Comparison of ENCODE assay signal across 33 cellular contexts in genomic region chr5:103295424-103295823, GRCh38. TPM values are rescaled to one million over a fixed set of nuclear protein-coding genes. Genes with fewer than 3 reads are reported as not detected.
DNase-seq lines count a peak whose midpoint lies in the region; ATAC-seq and TF ChIP-seq lines count a peak whose summit lies in the region.
"Had no signal": no experiment of that assay in that cellular context is flagged by ENCODE, and none has a peak within 500 bp of the region (broad histone marks: within the 10 kb centered on the region; RNA-seq: fewer than 3 reads in every experiment).

No MANE protein-coding gene starts in this region.

- H3K9me3 Mint-ChIP-seq in WTC11: no peaks in the 10 kb centered on the region
- no peaks in the 10 kb centered on the region for H3K9me3 Mint-ChIP-seq in glutamatergic neuron (ENCODE audit: unreplicated experiment)
- H3K9me3 Mint-ChIP-seq: CD14-positive monocyte; CD4-positive, alpha-beta memory T cell; CD4-positive, alpha-beta T cell; CD4-positive, CD25-positive, alpha-beta regulatory T cell; CD8-positive, alpha-beta memory T cell; CD8-positive, alpha-beta T cell had no signal

- intact Hi-C loops in dorsolateral prefrontal cortex (cut with DNase I): loop anchor here in 1 of 2 donors (5.0 kb wide), 1 partner anchor 72 kb away; no protein-coding TSS in a partner anchor

- H3K27me3 Mint-ChIP-seq in WTC11 (ENCODE audit: low read depth): no peaks in the 10 kb centered on the region
- H3K27me3 Mint-ChIP-seq in glutamatergic neuron (ENCODE audit: unreplicated experiment): no peaks in the 10 kb centered on the region

- no peak for DNase-seq in WTC11 (ENCODE audit: low spot score)
- peak in 1 of 10 donors; percentile 52 for DNase-seq in dorsolateral prefrontal cortex
- DNase-seq in superior temporal gyrus (ENCODE audit: extremely low spot score): peak; percentile 58
- no peak for DNase-seq in NCI-H1105 treated with DMSO at 0.1 percent for 48 hours (lab: John Stamatoyannopoulos, UW)
- DNase-seq in glutamatergic neuron: no peak
- DNase-seq: 8988T; ACHN; AML-193; C1 segment of cervical spinal cord; Caco-2; Calu3; CD4-positive, alpha-beta memory T cell; CD4-positive, alpha-beta T cell; CD4-positive, CD25-positive, alpha-beta regulatory T cell; CD8-positive, alpha-beta memory T cell; CD8-positive, alpha-beta T cell; COR-L47; DMS 273 treated with DMSO at 0.1 percent for 48 hours; DMS153; DMS53; DMS79; DMS79 treated with DMSO at 0.1 percent for 48 hours; DND-41; EL had no signal

- H3K36me3 Mint-ChIP-seq in WTC11: no peaks in the 10 kb centered on the region
- H3K36me3 Mint-ChIP-seq in glutamatergic neuron (ENCODE audit: unreplicated experiment): no peaks in the 10 kb centered on the region
- H3K36me3 Mint-ChIP-seq: CD14-positive monocyte; CD4-positive, alpha-beta memory T cell; CD4-positive, CD25-positive, alpha-beta regulatory T cell; CD8-positive, alpha-beta memory T cell; CD8-positive, alpha-beta T cell had no signal

- TF ChIP-seq CTCF in WTC11 (IDR thresholded peaks at IDR 0.05) (no peak), dorsolateral prefrontal cortex (IDR thresholded peaks at IDR 0.05 in 54 of 56, conservative IDR thresholded peaks at IDR 0.05 in 2 of 56; ENCODE audit: low read depth in 1 of 56, partially characterized antibody in 56 of 56) (no peak), glutamatergic neuron (IDR thresholded peaks at IDR 0.05; ENCODE audit: partially characterized antibody, unreplicated experiment) (no peak)

- CTCF ChIA-PET in WTC11 (lab: Charles Lee): interaction anchor here (1.0 kb wide), 1 partner anchor 39 kb away, joined by 3 read pairs; no protein-coding TSS in a partner anchor

- POLR2A ChIA-PET in WTC11 (lab: Charles Lee): no interaction called here

- H3K4me1 Mint-ChIP-seq in WTC11 (peaks cover 15% of the 10 kb centered on the region), glutamatergic neuron (ENCODE audit: low read depth, unreplicated experiment) (no peaks in the 10 kb centered on the region)
- H3K4me1 Mint-ChIP-seq: B cell; CD14-positive monocyte; CD4-positive, alpha-beta memory T cell; CD4-positive, CD25-positive, alpha-beta regulatory T cell; CD8-positive, alpha-beta memory T cell had no signal

- H3K27ac Mint-ChIP-seq in WTC11 (peak overlapping the region; percentile 21; the same call in 1 of the 2 replicates), glutamatergic neuron (ENCODE audit: unreplicated experiment) (no peak overlapping the region)
- H3K27ac Mint-ChIP-seq: B cell; CD14-positive monocyte; CD4-positive, alpha-beta memory T cell; CD4-positive, alpha-beta T cell; CD4-positive, CD25-positive, alpha-beta regulatory T cell; CD8-positive, alpha-beta memory T cell; CD8-positive, alpha-beta T cell had no signal

- no peak overlapping the region for H3K4me3 ChIP-seq in dorsolateral prefrontal cortex
- H3K4me3 ChIP-seq: A549; BLaER1; BLaER1 treated with 17β-estradiol and CSF1 and Interleukin-3, amounts not matched to agents 10 nM and 100 nM had no signal

- H3K4me3 Mint-ChIP-seq in WTC11: no peak overlapping the region
- no peak overlapping the region for H3K4me3 Mint-ChIP-seq in glutamatergic neuron (ENCODE audit: unreplicated experiment)
- H3K4me3 Mint-ChIP-seq: B cell; CD14-positive monocyte; CD4-positive, alpha-beta memory T cell; CD4-positive, alpha-beta T cell; CD8-positive, alpha-beta memory T cell; CD8-positive, alpha-beta T cell had no signal

- peak overlapping the region in 36 of 59 donors; percentile 1 to 95 (median 50) for H3K27ac ChIP-seq in dorsolateral prefrontal cortex
- H3K27ac ChIP-seq: 22Rv1; A549; BLaER1; BLaER1 treated with 17β-estradiol and CSF1 and Interleukin-3, amounts not matched to agents 10 nM and 100 nM; C4-2B had no signal

- ATAC-seq in WTC11 (no peak), GM19395 (IDR thresholded peaks at IDR 0.05; ENCODE audit: unreplicated experiment) (no peak)
- ATAC-seq: A549; CD8-positive, alpha-beta T cell had no signal

- H3K27me3 ChIP-seq in dorsolateral prefrontal cortex: no peaks in the 10 kb centered on the region
- H3K27me3 ChIP-seq: BE2C; BLaER1; BLaER1 treated with 17β-estradiol and CSF1 and Interleukin-3, amounts not matched to agents 10 nM and 100 nM had no signal

TF ChIP-seq in WTC11, 78 proteins besides CTCF, POLR2A, EP300 and RAD21:
- TF ChIP-seq ZNF396 (CRISPR knock-in tag; IDR thresholded peaks at IDR 0.05; ENCODE audit: borderline replicate concordance): no peak
- TF ChIP-seq HMGA2 (CRISPR knock-in tag; IDR thresholded peaks at IDR 0.05): no peak
- TF ChIP-seq, protein P1, sequence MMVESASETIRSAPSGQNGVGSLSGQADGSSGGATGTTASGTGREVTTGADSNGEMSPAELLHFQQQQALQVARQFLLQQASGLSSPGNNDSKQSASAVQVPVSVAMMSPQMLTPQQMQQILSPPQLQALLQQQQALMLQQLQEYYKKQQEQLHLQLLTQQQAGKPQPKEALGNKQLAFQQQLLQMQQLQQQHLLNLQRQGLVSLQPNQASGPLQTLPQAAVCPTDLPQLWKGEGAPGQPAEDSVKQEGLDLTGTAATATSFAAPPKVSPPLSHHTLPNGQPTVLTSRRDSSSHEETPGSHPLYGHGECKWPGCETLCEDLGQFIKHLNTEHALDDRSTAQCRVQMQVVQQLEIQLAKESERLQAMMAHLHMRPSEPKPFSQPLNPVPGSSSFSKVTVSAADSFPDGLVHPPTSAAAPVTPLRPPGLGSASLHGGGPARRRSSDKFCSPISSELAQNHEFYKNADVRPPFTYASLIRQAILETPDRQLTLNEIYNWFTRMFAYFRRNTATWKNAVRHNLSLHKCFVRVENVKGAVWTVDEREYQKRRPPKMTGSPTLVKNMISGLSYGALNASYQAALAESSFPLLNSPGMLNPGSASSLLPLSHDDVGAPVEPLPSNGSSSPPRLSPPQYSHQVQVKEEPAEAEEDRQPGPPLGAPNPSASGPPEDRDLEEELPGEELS (CRISPR knock-in tag; IDR thresholded peaks at IDR 0.05): no peak
- TF ChIP-seq, protein P2, sequence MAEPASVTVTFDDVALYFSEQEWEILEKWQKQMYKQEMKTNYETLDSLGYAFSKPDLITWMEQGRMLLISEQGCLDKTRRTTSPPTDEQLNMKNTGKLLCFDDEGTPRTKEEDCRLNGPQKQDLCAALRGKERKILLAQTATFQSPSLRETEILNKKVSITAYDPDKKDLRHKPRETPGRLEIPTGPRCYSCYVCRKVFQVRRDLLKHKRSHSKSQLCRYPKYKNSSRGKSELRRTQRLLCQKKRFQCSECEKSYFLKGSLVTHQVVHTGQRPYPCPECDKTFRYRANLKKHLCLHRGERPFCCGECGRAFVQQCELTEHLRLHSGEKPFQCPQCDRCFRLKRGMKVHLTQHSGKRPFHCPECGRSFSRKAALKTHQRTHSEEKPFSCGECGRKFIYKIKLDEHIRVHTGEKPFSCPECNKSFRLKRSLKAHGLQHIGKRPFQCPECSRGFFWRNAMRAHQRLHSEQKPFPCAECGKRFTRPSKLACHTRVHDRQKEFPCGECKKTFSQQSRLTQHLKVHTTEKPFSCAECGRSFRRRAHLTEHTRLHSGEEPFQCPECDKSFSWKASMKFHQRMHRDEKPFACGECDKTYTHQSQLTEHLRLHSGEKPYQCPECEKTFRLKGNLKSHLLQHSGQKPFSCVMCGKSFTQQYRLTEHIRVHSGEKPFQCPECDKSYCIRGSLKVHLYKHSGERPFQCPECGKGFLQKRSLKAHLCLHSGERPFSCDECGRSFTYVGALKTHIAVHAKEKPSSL (CRISPR knock-in tag; conservative IDR thresholded peaks at IDR 0.05): no peak
- TF ChIP-seq RELA (CRISPR knock-in tag; IDR thresholded peaks at IDR 0.05; ENCODE audit: borderline replicate concordance): no peak
- TF ChIP-seq NFYB (CRISPR knock-in tag; conservative IDR thresholded peaks at IDR 0.05; ENCODE audit: low read depth): no peak
- no peak for TF ChIP-seq EMX1 (CRISPR knock-in tag; IDR thresholded peaks at IDR 0.05)
- TF ChIP-seq, protein P3, sequence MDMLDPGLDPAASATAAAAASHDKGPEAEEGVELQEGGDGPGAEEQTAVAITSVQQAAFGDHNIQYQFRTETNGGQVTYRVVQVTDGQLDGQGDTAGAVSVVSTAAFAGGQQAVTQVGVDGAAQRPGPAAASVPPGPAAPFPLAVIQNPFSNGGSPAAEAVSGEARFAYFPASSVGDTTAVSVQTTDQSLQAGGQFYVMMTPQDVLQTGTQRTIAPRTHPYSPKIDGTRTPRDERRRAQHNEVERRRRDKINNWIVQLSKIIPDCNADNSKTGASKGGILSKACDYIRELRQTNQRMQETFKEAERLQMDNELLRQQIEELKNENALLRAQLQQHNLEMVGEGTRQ (CRISPR knock-in tag; IDR thresholded peaks at IDR 0.05): no peak
- no peak for TF ChIP-seq PRRX2 (CRISPR knock-in tag; IDR thresholded peaks at IDR 0.05)

RNA-seq across cellular contexts. Expression of gene MACIR, which starts 36.9 kb away (rescaled TPM):
- 12.4 to 13.8 TPM (median 13.1 TPM) in 3 replicates for total RNA-seq in WTC11 (2021)
- 10 to 100 TPM; 21.8 to 45.7 (median 34.8) TPM for total RNA-seq in dorsolateral prefrontal cortex
- total RNA-seq in glutamatergic neuron (ENCODE audit: unreplicated experiment): 6.8 TPM
